8 cellular contexts compared by ENCODE assay signal in the genomic region with DNA sequence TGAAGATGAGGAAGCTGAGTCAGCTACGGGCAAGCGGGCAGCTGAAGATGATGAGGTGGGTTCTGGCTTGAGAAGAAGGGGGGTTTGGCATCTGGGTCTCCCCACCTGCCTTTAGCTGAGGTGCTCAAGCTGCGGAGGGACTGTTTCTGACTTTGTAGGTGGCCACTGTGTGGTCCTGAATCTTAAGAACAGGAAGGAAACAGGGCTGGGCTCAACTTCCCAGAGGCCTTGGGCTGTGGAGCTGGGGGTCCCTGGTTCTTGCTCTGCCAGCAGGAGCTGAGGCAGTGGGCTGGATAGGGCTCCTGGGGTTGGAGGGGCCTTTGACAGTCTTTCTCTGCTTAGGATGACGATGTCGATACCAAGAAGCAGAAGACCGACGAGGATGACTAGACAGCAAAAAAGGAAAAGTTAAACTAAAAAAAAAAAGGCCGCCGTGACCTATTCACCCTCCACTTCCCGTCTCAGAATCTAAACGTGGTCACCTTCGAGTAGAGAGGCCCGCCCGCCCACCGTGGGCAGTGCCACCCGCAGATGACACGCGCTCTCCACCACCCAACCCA. TPM values are rescaled to one million over a fixed set of nuclear protein-coding genes. Genes with fewer than 3 reads are reported as not detected.
DNase-seq lines count a peak whose midpoint lies in the region; ATAC-seq and TF ChIP-seq lines count a peak whose summit lies in the region.
"Not testable (repeated sequence)": the region's sequence is repeated elsewhere in the genome, so short reads cannot be mapped to it uniquely, and the experiment has no call there.

No MANE protein-coding gene starts in this region.

- H3K4me1 Mint-ChIP-seq in IgD-negative memory B cell: peaks cover 30 to 45% (median 32%) of the 10 kb centered on the region in 3 donors
- H3K4me1 Mint-ChIP-seq in activated T-helper 2 cell treated with anti-CD3 and anti-CD28 coated beads, Interferon-gamma antibody, Interleukin-2, Interleukin-4, amounts not matched to agents 10 μg/mL and 5 μg/mL and 100 μg/mL, durations not matched to agents 14 hours and 24 hours and 36 hours (ENCODE audit: low read depth): peaks cover 34% of the 10 kb centered on the region
- H3K4me1 Mint-ChIP-seq in stimulated activated memory B cell treated with anti-CD40 and anti-IgM and Interleukin-4, amounts not matched to agents 10 μg/mL and 1 μg/mL and 100 μg/mL, for 72 hours: peaks cover 58% of the 10 kb centered on the region

- H3K27ac ChIP-seq in C4-2B (peak overlapping the region; percentile 98), coronary artery (peak overlapping the region; percentile 97 to 100), parathyroid adenoma (peak overlapping the region; percentile 1)

- DNase-seq in T-helper 22 cell (ENCODE audit: low read depth): peak; percentile 34
- peak; percentile 44 for DNase-seq in activated T-helper 2 cell treated with anti-CD3 and anti-CD28 coated beads, Interferon-gamma antibody, Interleukin-2, Interleukin-4, amounts not matched to agents 10 μg/mL and 5 μg/mL and 100 μg/mL, durations not matched to agents 14 hours and 24 hours and 36 hours (ENCODE audit: low spot score)
- peak; percentile 73 for DNase-seq in coronary artery (ENCODE audit: low spot score)

- H2AFZ ChIP-seq in parathyroid adenoma: not testable (repeated sequence)

- not testable (repeated sequence) for H3K4me2 ChIP-seq in parathyroid adenoma (ENCODE audit: low read length)

- peaks cover 41% of the 10 kb centered on the region for H3K36me3 ChIP-seq in iPS-15b (ENCODE audit: control insufficient read depth, insufficient read depth, low read length)
- not testable (repeated sequence) for H3K36me3 ChIP-seq in parathyroid adenoma (ENCODE audit: control insufficient read depth, insufficient read depth, low read length)

- peaks cover 17% of the 10 kb centered on the region for H3K79me2 ChIP-seq in parathyroid adenoma

- not testable (repeated sequence) for H3K27me3 ChIP-seq in iPS-15b (ENCODE audit: control insufficient read depth, insufficient read depth, low read length); parathyroid adenoma (ENCODE audit: control insufficient read depth, insufficient read depth, low read length)

- H3K36me3 Mint-ChIP-seq in IgD-negative memory B cell: peaks cover 17% of the 10 kb centered on the region
- H3K36me3 Mint-ChIP-seq in activated T-helper 2 cell treated with anti-CD3 and anti-CD28 coated beads, Interferon-gamma antibody, Interleukin-2, Interleukin-4, amounts not matched to agents 10 μg/mL and 5 μg/mL and 100 μg/mL, durations not matched to agents 14 hours and 24 hours and 36 hours (ENCODE audit: low read depth): peaks cover 57% of the 10 kb centered on the region
- H3K36me3 Mint-ChIP-seq in stimulated activated memory B cell treated with anti-CD40 and anti-IgM and Interleukin-4, amounts not matched to agents 10 μg/mL and 1 μg/mL and 100 μg/mL, for 72 hours: peaks cover 63% of the 10 kb centered on the region

- H3K4me1 ChIP-seq in iPS-15b (ENCODE audit: control insufficient read depth, insufficient read depth, low read length) (peaks cover 12% of the 10 kb centered on the region), parathyroid adenoma (peaks cover 14% of the 10 kb centered on the region)

- H3K4me3 ChIP-seq in coronary artery (peak overlapping the region; percentile 100), iPS-15b (ENCODE audit: low read depth, low read length) (peak overlapping the region; percentile 91)
- not testable (repeated sequence) for H3K4me3 ChIP-seq in parathyroid adenoma (ENCODE audit: low read depth, low read length)

- not testable (repeated sequence) for H3K9me3 ChIP-seq in iPS-15b (ENCODE audit: control insufficient read depth, insufficient read depth, low read length); parathyroid adenoma (ENCODE audit: control insufficient read depth, low read length)

- peak overlapping the region; percentile 99 for H3K9ac ChIP-seq in iPS-15b (ENCODE audit: low read depth, low read length)
- not testable (repeated sequence) for H3K9ac ChIP-seq in parathyroid adenoma

- not testable (repeated sequence) for H3K27me3 Mint-ChIP-seq in IgD-negative memory B cell; activated T-helper 2 cell treated with anti-CD3 and anti-CD28 coated beads, Interferon-gamma antibody, Interleukin-2, Interleukin-4, amounts not matched to agents 10 μg/mL and 5 μg/mL and 100 μg/mL, durations not matched to agents 14 hours and 24 hours and 36 hours (ENCODE audit: low read depth); stimulated activated memory B cell treated with anti-CD40 and anti-IgM and Interleukin-4, amounts not matched to agents 10 μg/mL and 1 μg/mL and 100 μg/mL, for 72 hours

- TF ChIP-seq CTCF in C4-2B (conservative IDR thresholded peaks at IDR 0.05); coronary artery (IDR thresholded peaks at IDR 0.05); parathyroid adenoma (IDR thresholded peaks at IDR 0.05): not testable (repeated sequence)

- ATAC-seq in stimulated activated memory B cell treated with anti-CD40 and anti-IgM and Interleukin-4, amounts not matched to agents 10 μg/mL and 1 μg/mL and 100 μg/mL, for 72 hours: not testable (repeated sequence)

- not testable (repeated sequence) for H3K9me3 Mint-ChIP-seq in IgD-negative memory B cell; activated T-helper 2 cell treated with anti-CD3 and anti-CD28 coated beads, Interferon-gamma antibody, Interleukin-2, Interleukin-4, amounts not matched to agents 10 μg/mL and 5 μg/mL and 100 μg/mL, durations not matched to agents 14 hours and 24 hours and 36 hours; stimulated activated memory B cell treated with anti-CD40 and anti-IgM and Interleukin-4, amounts not matched to agents 10 μg/mL and 1 μg/mL and 100 μg/mL, for 72 hours

- H3K4me3 Mint-ChIP-seq in IgD-negative memory B cell: peak overlapping the region; percentile 93 to 99 (median 98)
- peak overlapping the region; percentile 96 for H3K4me3 Mint-ChIP-seq in activated T-helper 2 cell treated with anti-CD3 and anti-CD28 coated beads, Interferon-gamma antibody, Interleukin-2, Interleukin-4, amounts not matched to agents 10 μg/mL and 5 μg/mL and 100 μg/mL, durations not matched to agents 14 hours and 24 hours and 36 hours (ENCODE audit: low read depth)
- peak overlapping the region; percentile 89 for H3K4me3 Mint-ChIP-seq in stimulated activated memory B cell treated with anti-CD40 and anti-IgM and Interleukin-4, amounts not matched to agents 10 μg/mL and 1 μg/mL and 100 μg/mL, for 72 hours

- intact Hi-C loops in activated T-helper 2 cell treated with anti-CD3 and anti-CD28 coated beads, Interferon-gamma antibody, Interleukin-2, Interleukin-4, amounts not matched to agents 10 μg/mL and 5 μg/mL and 100 μg/mL, durations not matched to agents 14 hours and 24 hours and 36 hours (cut with micrococcal nuclease): not testable (repeated sequence)

- H3K27ac Mint-ChIP-seq in IgD-negative memory B cell: peak overlapping the region; percentile 98 to 100 (median 100)
- peak overlapping the region; percentile 98 for H3K27ac Mint-ChIP-seq in activated T-helper 2 cell treated with anti-CD3 and anti-CD28 coated beads, Interferon-gamma antibody, Interleukin-2, Interleukin-4, amounts not matched to agents 10 μg/mL and 5 μg/mL and 100 μg/mL, durations not matched to agents 14 hours and 24 hours and 36 hours
- peak overlapping the region; percentile 100 for H3K27ac Mint-ChIP-seq in stimulated activated memory B cell treated with anti-CD40 and anti-IgM and Interleukin-4, amounts not matched to agents 10 μg/mL and 1 μg/mL and 100 μg/mL, for 72 hours

RNA-seq across cellular contexts. Expression of a gene that starts 4.2 kb away (rescaled TPM):
- polyA plus RNA-seq in IgD-negative memory B cell: 2,664 TPM
- total RNA-seq in activated T-helper 2 cell treated with anti-CD3 and anti-CD28 coated beads, Interferon-gamma antibody, Interleukin-2, Interleukin-4, amounts not matched to agents 10 μg/mL and 5 μg/mL and 100 μg/mL, durations not matched to agents 14 hours and 24 hours and 36 hours: 2,151 and 2,259 TPM in 2 replicates

Comparison
In these comparisons a context has a peak if more than half of its experiments do, and no peak if none do; other contexts are left out.
1. H3K27ac ChIP-seq: peak in every context shown above with its lines; median percentile 98 in coronary artery; 98 in C4-2B; 1 in parathyroid adenoma.